In the genomic region with DNA sequence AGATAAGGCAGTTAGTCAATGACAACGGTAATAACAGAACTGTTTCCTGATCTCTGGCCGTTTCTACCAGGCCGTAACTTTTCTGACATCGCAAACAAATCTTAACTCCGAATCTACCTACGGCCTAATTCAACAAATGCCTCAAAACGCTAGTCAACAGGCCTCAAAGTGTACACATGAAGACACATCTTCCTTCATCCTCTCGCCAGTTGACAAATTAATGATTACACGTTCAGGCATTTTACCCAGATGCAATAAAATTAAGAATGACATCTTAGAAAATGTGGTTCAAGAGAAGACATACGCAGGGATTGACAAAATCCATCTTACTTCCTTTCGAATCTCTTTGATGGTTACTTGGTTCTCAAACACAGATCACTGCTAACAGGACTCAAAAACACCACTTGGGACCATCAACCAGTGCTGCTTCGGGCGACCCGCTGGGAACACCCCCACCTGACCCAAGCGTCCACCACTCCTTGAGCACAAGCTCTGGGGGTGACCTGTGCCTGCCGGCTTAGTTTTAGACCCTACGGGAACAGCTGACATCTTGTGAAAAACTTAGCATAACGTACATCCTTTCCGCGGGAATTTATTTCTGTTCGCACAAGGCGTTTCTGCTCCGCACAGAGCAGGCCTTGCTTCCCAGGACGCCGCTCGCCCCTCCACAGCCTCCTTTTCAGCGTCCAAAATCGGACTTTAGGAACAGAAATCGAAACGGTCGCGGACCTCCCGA, we compare ENCODE assay signal across 8 cellular contexts. TPM values are rescaled to one million over a fixed set of nuclear protein-coding genes. Genes with fewer than 3 reads are reported as not detected.
DNase-seq lines count a peak whose midpoint lies in the region; ATAC-seq, FAIRE-seq and TF ChIP-seq lines count a peak whose summit lies in the region.

No MANE protein-coding gene starts in this region.

- H3K4me1 ChIP-seq in kidney (ENCODE audit: control insufficient read depth in 1 of 2, insufficient read depth in 1 of 2, low read depth in 1 of 2, low read length in 2 of 2) = peaks cover 8 to 13% of the 10 kb centered on the region in 2 donors

- peak; percentile 24 for DNase-seq in NK-92 treated with Interleukin-12 subunit alpha and Interleukin-12 subunit beta, amount 100 ng/mL, for 24 hours (lab: John Stamatoyannopoulos, UW)
- DNase-seq in NK-92 (lab: John Stamatoyannopoulos, UW; ENCODE audit: unreplicated experiment) (no peak), T-helper 22 cell (ENCODE audit: low read depth) (peak; percentile 8), kidney (peak; percentile 63), NCI-H1105 (lab: John Stamatoyannopoulos, UW) (no peak)
- DNase-seq in central memory CD4-positive, alpha-beta T cell = peak; percentile 68
- peak; percentile 14 for DNase-seq in stimulated activated CD4-positive, alpha-beta T cell treated with anti-CD3 and anti-CD28 coated beads, Interleukin-1b, Interleukin-23, amount 100 ng/mL, for 48 hours

- no peak for TF ChIP-seq CTCF in kidney (IDR thresholded peaks at IDR 0.05; ENCODE audit: borderline replicate concordance, extremely low read depth, insufficient read depth)

- peak overlapping the region; percentile 56 to 81 for H3K27ac ChIP-seq in kidney (ENCODE audit: low read depth in 2 of 2, low read length in 2 of 2)

- FAIRE-seq in kidney (lab: Jason Lieb, UNC) = no peak

- H3K9me3 ChIP-seq in kidney (ENCODE audit: control insufficient read depth in 1 of 2, low read length in 2 of 2) = no peaks in the 10 kb centered on the region

- peak overlapping the region; percentile 82 to 90 for H3K9ac ChIP-seq in kidney (ENCODE audit: low read length in 2 of 2)

- intact Hi-C loops in kidney (cut with DNase I) = no loop called here

- peak; percentile 12 for ATAC-seq in HG03354 (IDR thresholded peaks at IDR 0.05; ENCODE audit: poor library complexity, severe bottlenecking, unreplicated experiment)

- no peaks in the 10 kb centered on the region for H3K36me3 ChIP-seq in kidney (ENCODE audit: control insufficient read depth in 1 of 2, insufficient read depth in 2 of 2, low read length in 2 of 2)

- peak overlapping the region; percentile 85 to 86 for H3K4me3 ChIP-seq in kidney (ENCODE audit: low read length in 2 of 2)

RNA-seq across cellular contexts. Expression of gene SFMBT1, which starts 1.3 kb away (rescaled TPM):
- 16.0 TPM for total RNA-seq in kidney
- 3.4 TPM for polyA plus RNA-seq in kidney (ENCODE audit: insufficient read depth, low read depth, low replicate concordance)

Comparison
In these comparisons a context has a peak if more than half of its experiments do, and no peak if none do; other contexts are left out.
1. DNase-seq: peak in NK-92 treated with Interleukin-12 subunit alpha and Interleukin-12 subunit beta, amount 100 ng/mL, for 24 hours (single experiment), T-helper 22 cell (single experiment), central memory CD4-positive, alpha-beta T cell (single experiment), kidney (single experiment) and stimulated activated CD4-positive, alpha-beta T cell treated with anti-CD3 and anti-CD28 coated beads, Interleukin-1b, Interleukin-23, amount 100 ng/mL, for 48 hours (single experiment); none in NK-92 (single experiment) and NCI-H1105 (single experiment).